22 cellular contexts compared by ENCODE assay signal in genomic region chr21:9763807-9764206, GRCh38.
DNase-seq lines count a peak whose midpoint lies in the region; ATAC-seq and TF ChIP-seq lines count a peak whose summit lies in the region.
"Had no signal": no experiment of that assay in that cellular context is flagged by ENCODE, and none has a peak within 500 bp of the region (broad histone marks: within the 10 kb centered on the region; RNA-seq: fewer than 3 reads in every experiment).

No MANE protein-coding gene starts in this region.

- no peaks in the 10 kb centered on the region for H3K79me1 ChIP-seq in mesendoderm (ENCODE audit: low read length)
- H3K79me1 ChIP-seq in neuronal stem cell (ENCODE audit: low read depth, low read length): peaks cover 2% of the 10 kb centered on the region

- no peaks in the 10 kb centered on the region for H3K9me2 ChIP-seq in MM.1S (replicated peaks; ENCODE audit: insufficient read depth, low read length)

- H3K9me3 Mint-ChIP-seq in T-helper 2 cell treated with Interferon-gamma antibody and Interleukin-4, amounts not matched to agents 5 μg/mL and 100 μg/mL, for 36 hours: no peaks in the 10 kb centered on the region
- H3K9me3 Mint-ChIP-seq: CD4-positive, alpha-beta T cell; CD8-positive, alpha-beta memory T cell; GM23338; H9 had no signal

- no peak overlapping the region for H3K4me3 Mint-ChIP-seq in T-helper 2 cell treated with Interferon-gamma antibody and Interleukin-4, amounts not matched to agents 5 μg/mL and 100 μg/mL, for 36 hours
- H3K4me3 Mint-ChIP-seq: CD14-positive monocyte; CD4-positive, alpha-beta T cell; CD8-positive, alpha-beta memory T cell; GM23338; H9 had no signal

- no peaks in the 10 kb centered on the region for H4K20me1 ChIP-seq in MM.1S (ENCODE audit: insufficient read depth, low read length)
- H4K20me1 ChIP-seq: BLaER1 treated with 17β-estradiol and CSF1 and Interleukin-3, amounts not matched to agents 10 nM and 100 nM had no signal

- H3K27me3 ChIP-seq in HUES48 (ENCODE audit: control insufficient read depth, insufficient read depth, low read length): no peaks in the 10 kb centered on the region
- H3K27me3 ChIP-seq in mesendoderm (ENCODE audit: insufficient read depth, low read length, poor library complexity): no peaks in the 10 kb centered on the region
- H3K27me3 ChIP-seq in upper lobe of right lung: no peaks in the 10 kb centered on the region
- H3K27me3 ChIP-seq in neuronal stem cell (ENCODE audit: control insufficient read depth in 3 of 3, insufficient read depth in 3 of 3, low read depth in 1 of 3, low read length in 3 of 3): no peaks in the 10 kb centered on the region
- H3K27me3 ChIP-seq in MM.1S (replicated peaks; ENCODE audit: insufficient read depth, low read length): no peaks in the 10 kb centered on the region
- H3K27me3 ChIP-seq: BE2C; BLaER1 treated with 17β-estradiol and CSF1 and Interleukin-3, amounts not matched to agents 10 nM and 100 nM had no signal

- no peak overlapping the region for H3K27ac ChIP-seq in HUES48 (ENCODE audit: low read depth, low read length)
- no peak overlapping the region for H3K27ac ChIP-seq in mesendoderm (ENCODE audit: low read depth, low read length)
- no peak overlapping the region for H3K27ac ChIP-seq in upper lobe of right lung
- H3K27ac ChIP-seq in neuronal stem cell (replicated peaks; ENCODE audit: low read length): no peak overlapping the region
- no peak overlapping the region for H3K27ac ChIP-seq in MM.1S (ENCODE audit: low read length)
- H3K27ac ChIP-seq: A549; BLaER1 treated with 17β-estradiol and CSF1 and Interleukin-3, amounts not matched to agents 10 nM and 100 nM had no signal

- H3K9ac ChIP-seq in HUES48 (ENCODE audit: low read depth, low read length) (no peak overlapping the region), mesendoderm (ENCODE audit: low read length) (no peak overlapping the region), neuronal stem cell (ENCODE audit: low read depth, low read length, poor library complexity) (no peak overlapping the region), MM.1S (ENCODE audit: low read length) (no peak overlapping the region)
- H3K9ac ChIP-seq: BLaER1 treated with 17β-estradiol and CSF1 and Interleukin-3, amounts not matched to agents 10 nM and 100 nM had no signal

- H3K79me2 ChIP-seq in mesendoderm (ENCODE audit: control insufficient read depth, insufficient read depth, low read length) (no peaks in the 10 kb centered on the region), MM.1S (ENCODE audit: low read length) (no peaks in the 10 kb centered on the region)

- no peaks in the 10 kb centered on the region for H3K27me3 Mint-ChIP-seq in T-helper 2 cell treated with Interferon-gamma antibody and Interleukin-4, amounts not matched to agents 5 μg/mL and 100 μg/mL, for 36 hours (ENCODE audit: low read depth)
- H3K27me3 Mint-ChIP-seq: CD4-positive, alpha-beta T cell; CD8-positive, alpha-beta memory T cell had no signal

- no peak overlapping the region for H2BK12ac ChIP-seq in neuronal stem cell (ENCODE audit: low read length)

- H2AK5ac ChIP-seq in mesendoderm (ENCODE audit: low read length): no peak overlapping the region
- H2AK5ac ChIP-seq in neuronal stem cell (ENCODE audit: low read depth, low read length): no peak overlapping the region

- no peak overlapping the region for H4K5ac ChIP-seq in mesendoderm (ENCODE audit: low read length)

- H3K56ac ChIP-seq in mesendoderm (ENCODE audit: low read length): no peak overlapping the region

- no peak overlapping the region for H4K91ac ChIP-seq in neuronal stem cell (ENCODE audit: low read depth, low read length, poor library complexity)

- H2BK120ac ChIP-seq in mesendoderm (ENCODE audit: low read depth, low read length) (no peak overlapping the region), neuronal stem cell (ENCODE audit: low read depth, low read length) (no peak overlapping the region)

- H3K4me1 ChIP-seq in HUES48 (ENCODE audit: control insufficient read depth, insufficient read depth, low read length) (no peaks in the 10 kb centered on the region), mesendoderm (ENCODE audit: control insufficient read depth, low read depth, low read length) (no peaks in the 10 kb centered on the region), upper lobe of right lung (no peaks in the 10 kb centered on the region), neuronal stem cell (ENCODE audit: control insufficient read depth in 2 of 2, insufficient read depth in 1 of 2, low read depth in 1 of 2, low read length in 2 of 2) (no peaks in the 10 kb centered on the region), MM.1S (ENCODE audit: low read length) (no peaks in the 10 kb centered on the region)
- H3K4me1 ChIP-seq: A549; BE2C; BLaER1 treated with 17β-estradiol and CSF1 and Interleukin-3, amounts not matched to agents 10 nM and 100 nM had no signal

- H4K8ac ChIP-seq in mesendoderm (ENCODE audit: low read depth, low read length) (no peak overlapping the region), neuronal stem cell (ENCODE audit: low read depth, low read length) (no peak overlapping the region)

- H2BK5ac ChIP-seq in mesendoderm (ENCODE audit: low read length) (no peak overlapping the region), neuronal stem cell (ENCODE audit: low read length) (no peak overlapping the region)

- TF ChIP-seq CTCF in upper lobe of right lung (IDR thresholded peaks at IDR 0.05) (no peak), MM.1S (IDR thresholded peaks at IDR 0.05; ENCODE audit: low read length) (no peak)

- H3K9me3 ChIP-seq in HUES48 (ENCODE audit: control insufficient read depth, insufficient read depth, low read length): peaks cover 95% of the 10 kb centered on the region
- H3K9me3 ChIP-seq in iPS-18c (ENCODE audit: control insufficient read depth, insufficient read depth, low read length): peaks cover 54% of the 10 kb centered on the region
- H3K9me3 ChIP-seq in upper lobe of right lung: no peaks in the 10 kb centered on the region
- peaks cover 0 to 34% of the 10 kb centered on the region in 2 donors for H3K9me3 ChIP-seq in neuronal stem cell (replicated peaks in 1 of 2; ENCODE audit: control insufficient read depth in 2 of 2, insufficient read depth in 1 of 2, low read depth in 1 of 2, low read length in 2 of 2)
- H3K9me3 ChIP-seq in MM.1S (replicated peaks; ENCODE audit: insufficient read depth, low read length): no peaks in the 10 kb centered on the region
- H3K9me3 ChIP-seq: A549 had no signal

- H3K36me3 ChIP-seq in HUES48 (ENCODE audit: control insufficient read depth, insufficient read depth, low read length) (no peaks in the 10 kb centered on the region), mesendoderm (ENCODE audit: control insufficient read depth, insufficient read depth, low read length) (no peaks in the 10 kb centered on the region), upper lobe of right lung (no peaks in the 10 kb centered on the region), neuronal stem cell (replicated peaks in 1 of 2; ENCODE audit: control insufficient read depth in 2 of 2, insufficient read depth in 2 of 2, low read length in 2 of 2) (no peaks in the 10 kb centered on the region), MM.1S (replicated peaks; ENCODE audit: insufficient read depth, low read length) (no peaks in the 10 kb centered on the region)
- H3K36me3 ChIP-seq: BE2C; BLaER1 treated with 17β-estradiol and CSF1 and Interleukin-3, amounts not matched to agents 10 nM and 100 nM had no signal

- H3K36me3 Mint-ChIP-seq in T-helper 2 cell treated with Interferon-gamma antibody and Interleukin-4, amounts not matched to agents 5 μg/mL and 100 μg/mL, for 36 hours (ENCODE audit: low read depth): no peaks in the 10 kb centered on the region
- H3K36me3 Mint-ChIP-seq: CD14-positive monocyte; CD8-positive, alpha-beta memory T cell had no signal

- ATAC-seq in upper lobe of right lung: peak; percentile 5
- ATAC-seq: A549, GM23338, HCT116 had no signal

- H3K27ac Mint-ChIP-seq in T-helper 2 cell treated with Interferon-gamma antibody and Interleukin-4, amounts not matched to agents 5 μg/mL and 100 μg/mL, for 36 hours: no peak overlapping the region
- H3K27ac Mint-ChIP-seq: CD14-positive monocyte; CD4-positive, alpha-beta T cell; CD8-positive, alpha-beta memory T cell; GM23338; H9 had no signal

- WGBS in mesendoderm (ENCODE audit: extremely low coverage, insufficient coverage, low lambda C conversion rate): no CpG with 5 or more reads among the region's 4 CpGs
- WGBS in neuronal stem cell (ENCODE audit: extremely low coverage in 2 of 2, insufficient read length in 2 of 2, insufficient replicate concordance in 1 of 2), 2 donors: no CpG with 5 or more reads among the region's 4 CpGs

- intact Hi-C loops in upper lobe of right lung (cut with DNase I): no loop called here

- no peak overlapping the region for H3K14ac ChIP-seq in neuronal stem cell (ENCODE audit: low read length)

- peak overlapping the region; percentile 20; the same call in 1 of the 2 replicates for H3K4me3 ChIP-seq in HUES48 (ENCODE audit: low read depth, low read length)
- H3K4me3 ChIP-seq in iPS-18c (ENCODE audit: insufficient read depth, low read depth, low read length): peak overlapping the region; percentile 12; the same call in 1 of the 2 replicates
- peak overlapping the region; percentile 12 for H3K4me3 ChIP-seq in mesendoderm (ENCODE audit: low read length)
- no peak overlapping the region for H3K4me3 ChIP-seq in upper lobe of right lung
- H3K4me3 ChIP-seq in neuronal stem cell (ENCODE audit: low read length in 2 of 2): no peak overlapping the region
- no peak overlapping the region for H3K4me3 ChIP-seq in MM.1S (ENCODE audit: low read length)
- H3K4me3 ChIP-seq: A549; BLaER1 treated with 17β-estradiol and CSF1 and Interleukin-3, amounts not matched to agents 10 nM and 100 nM; GM23338 had no signal

- H3K4ac ChIP-seq in mesendoderm (ENCODE audit: low read depth, low read length): no peak overlapping the region
- H3K4ac ChIP-seq in neuronal stem cell (ENCODE audit: low read length): no peak overlapping the region

- H3F3A ChIP-seq in MM.1S (ENCODE audit: insufficient read depth, low read length): no peaks in the 10 kb centered on the region

- H3K4me1 Mint-ChIP-seq in T-helper 2 cell treated with Interferon-gamma antibody and Interleukin-4, amounts not matched to agents 5 μg/mL and 100 μg/mL, for 36 hours (ENCODE audit: low read depth): no peaks in the 10 kb centered on the region
- H3K4me1 Mint-ChIP-seq: CD14-positive monocyte; CD8-positive, alpha-beta memory T cell; GM23338; H9 had no signal

- H2BK15ac ChIP-seq in mesendoderm (replicated peaks; ENCODE audit: low read depth) (no peak overlapping the region), neuronal stem cell (ENCODE audit: low read length) (no peak overlapping the region)

- no peak overlapping the region for H3K18ac ChIP-seq in mesendoderm (ENCODE audit: low read length)
- no peak overlapping the region for H3K18ac ChIP-seq in neuronal stem cell (ENCODE audit: low read length)

- H3K4me2 ChIP-seq in mesendoderm (ENCODE audit: low read length) (no peak overlapping the region), neuronal stem cell (ENCODE audit: insufficient read depth, low read length, poor library complexity, severe bottlenecking) (no peak overlapping the region), MM.1S (ENCODE audit: low read depth, low read length) (no peak overlapping the region)
- H3K4me2 ChIP-seq: A549; BLaER1 treated with 17β-estradiol and CSF1 and Interleukin-3, amounts not matched to agents 10 nM and 100 nM; GM23338 had no signal

- no peak overlapping the region for H2AFZ ChIP-seq in neuronal stem cell (ENCODE audit: low read length)
- H2AFZ ChIP-seq in MM.1S (ENCODE audit: low read length): no peak overlapping the region
- H2AFZ ChIP-seq: GM23338 had no signal

- DNase-seq in mesendoderm (no peak), upper lobe of right lung (no peak), neuronal stem cell (ENCODE audit: low spot score) (no peak), MM.1S (no peak)
- no peak for DNase-seq in T-helper 2 cell treated with Interferon-gamma antibody and Interleukin-4, amounts not matched to agents 5 μg/mL and 100 μg/mL, for 36 hours (ENCODE audit: low spot score)
- DNase-seq: 8988T; ACHN; AML-193; BE2C; CD4-positive, alpha-beta T cell; CD8-positive, alpha-beta memory T cell; DMS53; DMS79 treated with DMSO at 0.1 percent for 48 hours; GF-D8; H9 had no signal

- H3K23ac ChIP-seq in mesendoderm (ENCODE audit: low read length): no peak overlapping the region
- H3K23ac ChIP-seq in neuronal stem cell (ENCODE audit: low read depth, low read length, poor library complexity): no peak overlapping the region

Comparison
In these comparisons a context has a peak if more than half of its experiments do, and no peak if none do; other contexts are left out.
1. H3K4me3 ChIP-seq: peak in HUES48 (single experiment), iPS-18c (single experiment) and mesendoderm (single experiment); none in upper lobe of right lung (single experiment), neuronal stem cell (0 of 2) and MM.1S (single experiment).